In the genomic region with DNA sequence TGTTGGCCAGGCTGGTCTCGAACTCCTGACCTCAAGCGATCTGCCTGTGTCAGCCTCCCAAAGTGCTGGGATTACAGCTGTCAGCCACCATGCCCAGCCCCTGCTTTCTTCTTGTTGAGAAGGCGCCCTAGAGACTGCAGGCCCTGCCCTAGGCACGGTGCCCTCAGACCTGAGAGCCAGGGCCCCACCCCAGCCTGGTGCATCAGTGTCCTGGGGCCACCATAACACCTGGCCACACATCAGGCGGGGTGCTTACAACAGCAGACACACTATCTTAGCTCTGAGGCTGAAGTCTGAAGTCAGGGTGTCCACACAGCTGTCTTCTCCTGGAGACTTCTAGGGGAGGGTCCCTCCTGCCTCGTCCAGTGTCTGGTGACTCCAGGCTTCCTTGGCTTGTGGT, we compare ENCODE assay signal across 1 cellular context.
TF ChIP-seq lines count a peak whose summit lies in the region.

No MANE protein-coding gene starts in this region.

TF ChIP-seq in GM23338, 12 proteins besides CTCF, POLR2A, EP300 and RAD21 (continued from another document):
- TF ChIP-seq, protein P1, sequence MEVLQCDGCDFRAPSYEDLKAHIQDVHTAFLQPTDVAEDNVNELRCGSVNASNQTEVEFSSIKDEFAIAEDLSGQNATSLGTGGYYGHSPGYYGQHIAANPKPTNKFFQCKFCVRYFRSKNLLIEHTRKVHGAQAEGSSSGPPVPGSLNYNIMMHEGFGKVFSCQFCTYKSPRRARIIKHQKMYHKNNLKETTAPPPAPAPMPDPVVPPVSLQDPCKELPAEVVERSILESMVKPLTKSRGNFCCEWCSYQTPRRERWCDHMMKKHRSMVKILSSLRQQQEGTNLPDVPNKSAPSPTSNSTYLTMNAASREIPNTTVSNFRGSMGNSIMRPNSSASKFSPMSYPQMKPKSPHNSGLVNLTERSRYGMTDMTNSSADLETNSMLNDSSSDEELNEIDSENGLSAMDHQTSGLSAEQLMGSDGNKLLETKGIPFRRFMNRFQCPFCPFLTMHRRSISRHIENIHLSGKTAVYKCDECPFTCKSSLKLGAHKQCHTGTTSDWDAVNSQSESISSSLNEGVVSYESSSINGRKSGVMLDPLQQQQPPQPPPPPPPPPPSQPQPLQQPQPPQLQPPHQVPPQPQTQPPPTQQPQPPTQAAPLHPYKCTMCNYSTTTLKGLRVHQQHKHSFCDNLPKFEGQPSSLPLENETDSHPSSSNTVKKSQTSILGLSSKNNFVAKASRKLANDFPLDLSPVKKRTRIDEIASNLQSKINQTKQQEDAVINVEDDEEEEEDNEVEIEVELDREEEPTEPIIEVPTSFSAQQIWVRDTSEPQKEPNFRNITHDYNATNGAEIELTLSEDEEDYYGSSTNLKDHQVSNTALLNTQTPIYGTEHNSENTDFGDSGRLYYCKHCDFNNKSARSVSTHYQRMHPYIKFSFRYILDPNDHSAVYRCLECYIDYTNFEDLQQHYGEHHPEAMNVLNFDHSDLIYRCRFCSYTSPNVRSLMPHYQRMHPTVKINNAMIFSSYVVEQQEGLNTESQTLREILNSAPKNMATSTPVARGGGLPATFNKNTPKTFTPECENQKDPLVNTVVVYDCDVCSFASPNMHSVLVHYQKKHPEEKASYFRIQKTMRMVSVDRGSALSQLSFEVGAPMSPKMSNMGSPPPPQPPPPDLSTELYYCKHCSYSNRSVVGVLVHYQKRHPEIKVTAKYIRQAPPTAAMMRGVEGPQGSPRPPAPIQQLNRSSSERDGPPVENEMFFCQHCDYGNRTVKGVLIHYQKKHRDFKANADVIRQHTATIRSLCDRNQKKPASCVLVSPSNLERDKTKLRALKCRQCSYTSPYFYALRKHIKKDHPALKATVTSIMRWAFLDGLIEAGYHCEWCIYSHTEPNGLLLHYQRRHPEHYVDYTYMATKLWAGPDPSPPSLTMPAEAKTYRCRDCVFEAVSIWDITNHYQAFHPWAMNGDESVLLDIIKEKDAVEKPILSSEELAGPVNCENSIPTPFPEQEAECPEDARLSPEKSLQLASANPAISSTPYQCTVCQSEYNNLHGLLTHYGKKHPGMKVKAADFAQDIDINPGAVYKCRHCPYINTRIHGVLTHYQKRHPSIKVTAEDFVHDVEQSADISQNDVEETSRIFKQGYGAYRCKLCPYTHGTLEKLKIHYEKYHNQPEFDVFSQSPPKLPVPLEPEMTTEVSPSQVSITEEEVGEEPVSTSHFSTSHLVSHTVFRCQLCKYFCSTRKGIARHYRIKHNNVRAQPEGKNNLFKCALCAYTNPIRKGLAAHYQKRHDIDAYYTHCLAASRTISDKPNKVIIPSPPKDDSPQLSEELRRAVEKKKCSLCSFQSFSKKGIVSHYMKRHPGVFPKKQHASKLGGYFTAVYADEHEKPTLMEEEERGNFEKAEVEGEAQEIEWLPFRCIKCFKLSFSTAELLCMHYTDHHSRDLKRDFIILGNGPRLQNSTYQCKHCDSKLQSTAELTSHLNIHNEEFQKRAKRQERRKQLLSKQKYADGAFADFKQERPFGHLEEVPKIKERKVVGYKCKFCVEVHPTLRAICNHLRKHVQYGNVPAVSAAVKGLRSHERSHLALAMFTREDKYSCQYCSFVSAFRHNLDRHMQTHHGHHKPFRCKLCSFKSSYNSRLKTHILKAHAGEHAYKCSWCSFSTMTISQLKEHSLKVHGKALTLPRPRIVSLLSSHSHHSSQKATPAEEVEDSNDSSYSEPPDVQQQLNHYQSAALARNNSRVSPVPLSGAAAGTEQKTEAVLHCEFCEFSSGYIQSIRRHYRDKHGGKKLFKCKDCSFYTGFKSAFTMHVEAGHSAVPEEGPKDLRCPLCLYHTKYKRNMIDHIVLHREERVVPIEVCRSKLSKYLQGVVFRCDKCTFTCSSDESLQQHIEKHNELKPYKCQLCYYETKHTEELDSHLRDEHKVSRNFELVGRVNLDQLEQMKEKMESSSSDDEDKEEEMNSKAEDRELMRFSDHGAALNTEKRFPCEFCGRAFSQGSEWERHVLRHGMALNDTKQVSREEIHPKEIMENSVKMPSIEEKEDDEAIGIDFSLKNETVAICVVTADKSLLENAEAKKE (CRISPR knock-in tag; IDR thresholded peaks at IDR 0.05): no peak
- TF ChIP-seq STAT1 (IDR thresholded peaks at IDR 0.05; ENCODE audit: unreplicated experiment): no peak
